21 cellular contexts compared by ENCODE assay signal in the genomic region with DNA sequence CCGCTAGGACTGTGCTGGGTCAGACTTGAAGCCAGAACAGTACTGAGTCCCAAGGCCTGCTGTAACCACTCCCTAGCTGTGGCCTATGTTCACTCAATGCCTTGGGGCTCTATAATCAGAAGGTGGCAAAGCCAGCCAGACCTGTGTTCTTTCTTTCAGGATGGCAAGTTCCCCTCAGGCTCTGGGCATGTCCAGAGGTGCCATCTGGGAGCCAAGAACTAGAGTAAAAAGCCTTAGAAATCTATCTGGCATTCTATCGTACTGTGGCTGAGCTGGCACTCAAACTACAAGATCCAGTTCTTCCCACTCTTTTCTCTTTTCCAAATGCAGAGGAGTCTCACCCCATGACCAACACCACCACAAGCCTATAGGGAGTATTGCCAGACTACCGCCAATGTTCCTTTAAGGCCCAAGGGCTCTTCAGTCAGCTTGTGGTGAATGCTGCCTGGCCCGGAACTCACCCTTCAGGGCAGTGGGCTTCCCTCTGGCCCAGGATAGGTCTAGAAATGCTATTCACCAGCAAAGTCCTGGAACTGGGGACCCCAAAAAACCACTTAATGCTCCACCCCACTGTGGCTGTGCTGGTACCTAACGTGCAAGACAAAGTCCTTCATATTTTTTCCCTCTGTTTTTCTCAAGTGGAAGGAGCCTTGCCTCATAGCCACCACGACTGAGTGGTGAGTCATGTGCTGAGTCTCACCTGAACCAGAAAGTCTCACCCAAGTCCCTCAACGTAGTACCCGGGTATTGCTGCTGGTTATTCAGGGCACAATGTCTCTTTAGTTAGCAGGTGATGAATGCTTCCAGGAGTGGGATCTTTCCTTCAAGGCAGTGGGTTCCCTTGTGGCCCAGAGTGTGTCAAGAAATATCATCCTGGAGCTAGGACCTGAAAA. TPM values are rescaled to one million over a fixed set of nuclear protein-coding genes. Genes with fewer than 3 reads are reported as not detected.
A peak's percentile ranks its signal among the peaks of the same experiment; 100 is the strongest.
DNase-seq lines count a peak whose midpoint lies in the region; ATAC-seq, FAIRE-seq and TF ChIP-seq lines count a peak whose summit lies in the region.
"Had no signal": no experiment of that assay in that cellular context is flagged by ENCODE, and none has a peak within 500 bp of the region (broad histone marks: within the 10 kb centered on the region; RNA-seq: fewer than 3 reads in every experiment).

No MANE protein-coding gene starts in this region.

- H3K79me2 ChIP-seq in HepG2 (ENCODE audit: insufficient read depth, low read length), result no peaks in the 10 kb centered on the region

- in situ Hi-C loops in HepG2 (cut with HindIII; ENCODE audit: extremely low pct_ligation_motif_present, low pct_unique_long_range_greater_than_20kb), result no loop called here

- H3K9ac ChIP-seq in HepG2 (ENCODE audit: insufficient read depth, low read depth, low read length), result no peak overlapping the region

- WGBS in HepG2 (ENCODE audit: low lambda C conversion rate), result 33% methylated on average over 8 of the region's 8 CpGs
- 57% methylated on average over 3 of the region's 8 CpGs for WGBS in right lobe of liver (ENCODE audit: insufficient coverage, low coverage, low lambda C conversion rate, missing lambda C conversion rate)
- 47 to 69% methylated on average over 8 of the region's 8 CpGs for WGBS in esophagus, 2 donors

- no peak for TF ChIP-seq CTCF in HepG2 (CRISPR knock-in tag; IDR thresholded peaks at IDR 0.05)
- no peak for TF ChIP-seq CTCF in right lobe of liver (IDR thresholded peaks at IDR 0.05)
- no peak for TF ChIP-seq CTCF in vagina (IDR thresholded peaks at IDR 0.05)

- TF ChIP-seq RAD21 in HepG2 (CRISPR knock-in tag; IDR thresholded peaks at IDR 0.05), result no peak

- H3K4me3 ChIP-seq in HepG2 (replicated peaks in 1 of 3; ENCODE audit: insufficient read depth in 1 of 3, low read depth in 2 of 3, low read length in 3 of 3), result no peak overlapping the region
- H3K4me3 ChIP-seq in right lobe of liver, result no peak overlapping the region
- H3K4me3 ChIP-seq in esophagus (ENCODE audit: low read depth in 1 of 2, low read length in 2 of 2), result no peak overlapping the region
- no peak overlapping the region for H3K4me3 ChIP-seq in vagina
- H3K4me3 ChIP-seq: psoas muscle, SJCRH30 had no signal

- no TSS peak for BruUV-seq in HepG2 (replicated peaks; lab: Mats Ljungman, UMichigan)

- H3K4me1 ChIP-seq in HepG2 (ENCODE audit: insufficient read depth, low read length), result peaks cover 9% of the 10 kb centered on the region; the same call in 1 of the 2 replicates
- H3K4me1 ChIP-seq in right lobe of liver, result no peaks in the 10 kb centered on the region
- H3K4me1 ChIP-seq in esophagus (ENCODE audit: control insufficient read depth in 2 of 2, insufficient read depth in 2 of 2, low read length in 1 of 2), result peaks cover 0 to 2% of the 10 kb centered on the region in 2 donors
- H3K4me1 ChIP-seq in vagina, result peaks cover 8% of the 10 kb centered on the region
- H3K4me1 ChIP-seq: psoas muscle had no signal

- CTCF ChIA-PET in HepG2 (lab: Yijun Ruan, JAX; ENCODE audit: low intra/inter-chr PET ratio, low total read pairs), result no interaction called here

- H3K27me3 ChIP-seq in HepG2 (ENCODE audit: control insufficient read depth in 1 of 2, insufficient read depth in 2 of 2, low read length in 2 of 2) (peaks cover 0 to 2% of the 10 kb centered on the region in 2 experiments; a peak in 1 of 5 replicates), right lobe of liver (no peaks in the 10 kb centered on the region), esophagus (ENCODE audit: control insufficient read depth in 1 of 2, insufficient read depth in 2 of 2, low read length in 2 of 2) (no peaks in the 10 kb centered on the region), vagina (no peaks in the 10 kb centered on the region)

- H2AFZ ChIP-seq in HepG2 (ENCODE audit: low read length), result no peak overlapping the region

- H4K20me1 ChIP-seq in HepG2 (ENCODE audit: insufficient read depth, low read length), result no peaks in the 10 kb centered on the region

- no peaks in the 10 kb centered on the region for H3K36me3 ChIP-seq in HepG2 (replicated peaks in 1 of 2; ENCODE audit: control insufficient read depth in 1 of 2, insufficient read depth in 2 of 2, low read length in 2 of 2)
- no peaks in the 10 kb centered on the region for H3K36me3 ChIP-seq in right lobe of liver
- no peaks in the 10 kb centered on the region for H3K36me3 ChIP-seq in esophagus (ENCODE audit: control insufficient read depth in 2 of 2, insufficient read depth in 2 of 2, low read length in 1 of 2)
- no peaks in the 10 kb centered on the region for H3K36me3 ChIP-seq in vagina
- H3K36me3 ChIP-seq: SJCRH30 had no signal

- ATAC-seq in HepG2 (no peak), right lobe of liver (no peak), GM19397 (IDR thresholded peaks at IDR 0.05; ENCODE audit: unreplicated experiment) (no peak)
- ATAC-seq: activated CD8-positive, alpha-beta memory T cell treated with anti-CD3 and anti-CD28 coated beads, Interleukin-2, amount 10 ng/mL, durations not matched to agents 7 days and 5 days; natural killer cell; psoas muscle had no signal

- DNase-seq in HepG2 (ENCODE audit: low spot score), result no peak
- DNase-seq in right lobe of liver, result no peak
- no peak for DNase-seq in vagina (ENCODE audit: extremely low spot score in 2 of 2)
- no peak for DNase-seq in GM19240 (ENCODE audit: insufficient read length, low spot score)
- DNase-seq: activated B cell treated with CpG ODN at 0.5 μM for 24 hours; activated CD8-positive, alpha-beta memory T cell treated with anti-CD3 and anti-CD28 coated beads, Interleukin-2, amount 10 ng/mL, durations not matched to agents 7 days and 5 days; activated gamma-delta T cell; anterior cingulate cortex; HCEC 1CT; natural killer cell; NCI-H1694 treated with DMSO at 0.1 percent for 48 hours; NCI-H446 treated with DMSO at 0.1 percent for 48 hours; psoas muscle; SJCRH30; T-helper 2 cell had no signal

- no peak overlapping the region for H3K4me2 ChIP-seq in HepG2 (ENCODE audit: low read depth, low read length)

- TF ChIP-seq EP300 in HepG2 (IDR thresholded peaks at IDR 0.05; ENCODE audit: low read depth in 2 of 2, low read length in 2 of 2) (no peak), HepG2 (CRISPR knock-in tag; IDR thresholded peaks at IDR 0.05; ENCODE audit: borderline replicate concordance) (no peak)

- TF ChIP-seq POLR2A in HepG2 (IDR thresholded peaks at IDR 0.05; ENCODE audit: insufficient read depth in 1 of 2, low read depth in 2 of 2, low read length in 2 of 2) (no peak), right lobe of liver (IDR thresholded peaks at IDR 0.05) (no peak), vagina (IDR thresholded peaks at IDR 0.05) (no peak)

- POLR2A ChIA-PET in HepG2 (lab: Yijun Ruan, JAX), result no interaction called here

- intact Hi-C loops in HepG2 (cut with micrococcal nuclease; ENCODE audit: unreplicated experiment) (no loop called here), right lobe of liver (cut with DNase I) (no loop called here), vagina (cut with DNase I) (no loop called here)

- FAIRE-seq in HepG2 (lab: Jason Lieb, UNC), result no peak
- FAIRE-seq: colon, endothelial cell of umbilical vein had no signal

- H3K9me3 ChIP-seq in HepG2 (ENCODE audit: low read length) (no peaks in the 10 kb centered on the region), right lobe of liver (peaks cover 0 to 2% (median 0%) of the 10 kb centered on the region in 4 donors), esophagus (ENCODE audit: control insufficient read depth in 2 of 2, insufficient read depth in 1 of 2, low read depth in 1 of 2, low read length in 1 of 2) (no peaks in the 10 kb centered on the region), vagina (no peaks in the 10 kb centered on the region)
- H3K9me3 ChIP-seq: psoas muscle, SJCRH30 had no signal

- H3K27ac ChIP-seq in HepG2 (ENCODE audit: extremely low read length, insufficient read depth, low read length) (no peak overlapping the region), right lobe of liver (no peak overlapping the region), esophagus (ENCODE audit: low read depth in 2 of 2, low read length in 1 of 2) (peak overlapping the region; percentile 91 to 93), vagina (peak overlapping the region; percentile 57)
- H3K27ac ChIP-seq: psoas muscle, SJCRH30 had no signal

RNA-seq across cellular contexts. Expression of a gene that starts 8.6 kb away (rescaled TPM):
- total RNA-seq in HepG2 (2016; rRNA removed; fragmentation: Illumina TruSeq; extraction: Trizol), result not detected in 2 replicates
- total RNA-seq in HepG2 (2016; cell fraction: cytosol; rRNA removed; fragmentation: Illumina TruSeq; extraction: Trizol; ENCODE audit: low read depth), result not detected in 2 replicates
- total RNA-seq in HepG2 (2016; cell fraction: insoluble cytoplasmic fraction; rRNA removed; fragmentation: Illumina TruSeq; extraction: Trizol), result not detected in 2 replicates
- total RNA-seq in HepG2 (2016; cell fraction: membrane; rRNA removed; fragmentation: Illumina TruSeq; extraction: Trizol), result not detected in 2 replicates
- total RNA-seq in HepG2 (2016; cell fraction: nucleus; rRNA removed; fragmentation: Illumina TruSeq; extraction: Trizol), result not detected in 2 replicates
- not detected in 2 replicates for polyA plus RNA-seq in HepG2 (2011; rRNA removed)
- polyA plus RNA-seq in HepG2 (2011; cell fraction: cytosol; rRNA removed), result not detected in 2 replicates
- polyA plus RNA-seq in HepG2 (2011; cell fraction: nucleus; rRNA removed), result not detected in 2 replicates
- polyA plus RNA-seq in HepG2 (2012), result not detected in 2 replicates
- not detected in 2 replicates for polyA plus RNA-seq in HepG2 (2016; cell fraction: cytosol; fragmentation: Illumina TruSeq; extraction: Trizol; ENCODE audit: low read depth)
- not detected in 2 replicates for polyA plus RNA-seq in HepG2 (2016; cell fraction: insoluble cytoplasmic fraction; fragmentation: Illumina TruSeq; extraction: Trizol; ENCODE audit: low read depth)
- polyA plus RNA-seq in HepG2 (2016; cell fraction: membrane; fragmentation: Illumina TruSeq; extraction: Trizol; ENCODE audit: low read depth), result not detected in 2 replicates
- polyA plus RNA-seq in HepG2 (2016; cell fraction: nucleus; fragmentation: Illumina TruSeq; extraction: Trizol; ENCODE audit: insufficient read depth, low read depth), result not detected in 2 replicates
- not detected in 2 replicates for polyA minus RNA-seq in HepG2 (2011; rRNA and poly(A)+ RNA removed; ENCODE audit: low replicate concordance)
- not detected in 2 replicates for polyA minus RNA-seq in HepG2 (2011; cell fraction: cytosol; rRNA and poly(A)+ RNA removed)
- polyA minus RNA-seq in HepG2 (2011; cell fraction: nucleus; rRNA and poly(A)+ RNA removed), result not detected in 2 replicates
- total RNA-seq in right lobe of liver, result 1 to 10 TPM in 5 of 6 experiments, under 1 TPM in 1; 0.55 to 5.6 (median 2.4) TPM
- polyA plus RNA-seq in esophagus, result under 1 TPM; 0.41 to 0.75 TPM
- total RNA-seq in vagina, result 2.9 TPM
- total RNA-seq: activated B cell treated with CpG ODN at 0.5 μM for 24 hours; activated CD8-positive, alpha-beta memory T cell treated with anti-CD3 and anti-CD28 coated beads, Interleukin-2, amount 10 ng/mL, durations not matched to agents 7 days and 5 days; HT-29; SJCRH30 had no signal

RNA-seq across cellular contexts. Expression of a gene that starts 33.1 kb away (rescaled TPM):
- 62.7 and 74.0 TPM in 2 replicates for total RNA-seq in HepG2 (2016; rRNA removed; fragmentation: Illumina TruSeq; extraction: Trizol)
- 27.0 and 31.9 TPM in 2 replicates for total RNA-seq in HepG2 (2016; cell fraction: cytosol; rRNA removed; fragmentation: Illumina TruSeq; extraction: Trizol; ENCODE audit: low read depth)
- 67.3 and 70.8 TPM in 2 replicates for total RNA-seq in HepG2 (2016; cell fraction: insoluble cytoplasmic fraction; rRNA removed; fragmentation: Illumina TruSeq; extraction: Trizol)
- total RNA-seq in HepG2 (2016; cell fraction: membrane; rRNA removed; fragmentation: Illumina TruSeq; extraction: Trizol), result 34.0 and 35.0 TPM in 2 replicates
- 57.9 and 59.7 TPM in 2 replicates for total RNA-seq in HepG2 (2016; cell fraction: nucleus; rRNA removed; fragmentation: Illumina TruSeq; extraction: Trizol)
- 22.9 and 31.9 TPM in 2 replicates for polyA plus RNA-seq in HepG2 (2011; rRNA removed)
- 24.0 and 30.9 TPM in 2 replicates for polyA plus RNA-seq in HepG2 (2011; cell fraction: cytosol; rRNA removed)
- 94.8 and 100 TPM in 2 replicates for polyA plus RNA-seq in HepG2 (2011; cell fraction: nucleus; rRNA removed)
- polyA plus RNA-seq in HepG2 (2012), result 82.3 and 83.4 TPM in 2 replicates
- 54.9 and 58.8 TPM in 2 replicates for polyA plus RNA-seq in HepG2 (2016; cell fraction: cytosol; fragmentation: Illumina TruSeq; extraction: Trizol; ENCODE audit: low read depth)
- 139 and 153 TPM in 2 replicates for polyA plus RNA-seq in HepG2 (2016; cell fraction: insoluble cytoplasmic fraction; fragmentation: Illumina TruSeq; extraction: Trizol; ENCODE audit: low read depth)
- 55.7 and 56.7 TPM in 2 replicates for polyA plus RNA-seq in HepG2 (2016; cell fraction: membrane; fragmentation: Illumina TruSeq; extraction: Trizol; ENCODE audit: low read depth)
- 105 and 116 TPM in 2 replicates for polyA plus RNA-seq in HepG2 (2016; cell fraction: nucleus; fragmentation: Illumina TruSeq; extraction: Trizol; ENCODE audit: insufficient read depth, low read depth)
- polyA minus RNA-seq in HepG2 (2011; rRNA and poly(A)+ RNA removed; ENCODE audit: low replicate concordance), result 23.6 and 36.6 TPM in 2 replicates
- polyA minus RNA-seq in HepG2 (2011; cell fraction: cytosol; rRNA and poly(A)+ RNA removed), result 11.3 and 16.5 TPM in 2 replicates
- polyA minus RNA-seq in HepG2 (2011; cell fraction: nucleus; rRNA and poly(A)+ RNA removed), result 149 and 165 TPM in 2 replicates
- 10 to 100 TPM; 40.8 to 53.5 (median 43.4) TPM for total RNA-seq in right lobe of liver
- polyA plus RNA-seq in esophagus, result 10 to 100 TPM; 44.4 to 69.4 TPM
- 53.8 TPM for total RNA-seq in vagina

RNA-seq across cellular contexts. Expression of a gene that starts 57.7 kb away (rescaled TPM):
- total RNA-seq in HepG2 (2016; rRNA removed; fragmentation: Illumina TruSeq; extraction: Trizol) (not detected in 2 replicates), right lobe of liver (not detected), vagina (not detected)
- total RNA-seq in HepG2 (2016; cell fraction: cytosol; rRNA removed; fragmentation: Illumina TruSeq; extraction: Trizol; ENCODE audit: low read depth), result not detected in 2 replicates
- not detected in 2 replicates for total RNA-seq in HepG2 (2016; cell fraction: insoluble cytoplasmic fraction; rRNA removed; fragmentation: Illumina TruSeq; extraction: Trizol)
- not detected in 2 replicates for total RNA-seq in HepG2 (2016; cell fraction: membrane; rRNA removed; fragmentation: Illumina TruSeq; extraction: Trizol)
- total RNA-seq in HepG2 (2016; cell fraction: nucleus; rRNA removed; fragmentation: Illumina TruSeq; extraction: Trizol), result not detected in 2 replicates
- polyA plus RNA-seq in HepG2 (2011; rRNA removed) (not detected in 2 replicates), esophagus (not detected)
- polyA plus RNA-seq in HepG2 (2011; cell fraction: cytosol; rRNA removed), result not detected in 2 replicates
- polyA plus RNA-seq in HepG2 (2011; cell fraction: nucleus; rRNA removed), result not detected in 2 replicates
- polyA plus RNA-seq in HepG2 (2012), result not detected in 2 replicates
- polyA plus RNA-seq in HepG2 (2016; cell fraction: cytosol; fragmentation: Illumina TruSeq; extraction: Trizol; ENCODE audit: low read depth), result not detected in 2 replicates
- polyA plus RNA-seq in HepG2 (2016; cell fraction: insoluble cytoplasmic fraction; fragmentation: Illumina TruSeq; extraction: Trizol; ENCODE audit: low read depth), result not detected in 2 replicates
- not detected in 2 replicates for polyA plus RNA-seq in HepG2 (2016; cell fraction: membrane; fragmentation: Illumina TruSeq; extraction: Trizol; ENCODE audit: low read depth)
- not detected in 2 replicates for polyA plus RNA-seq in HepG2 (2016; cell fraction: nucleus; fragmentation: Illumina TruSeq; extraction: Trizol; ENCODE audit: insufficient read depth, low read depth)
- not detected in 2 replicates for polyA minus RNA-seq in HepG2 (2011; rRNA and poly(A)+ RNA removed; ENCODE audit: low replicate concordance)
- not detected in 2 replicates for polyA minus RNA-seq in HepG2 (2011; cell fraction: cytosol; rRNA and poly(A)+ RNA removed)
- polyA minus RNA-seq in HepG2 (2011; cell fraction: nucleus; rRNA and poly(A)+ RNA removed), result not detected in 2 replicates
- total RNA-seq: A673, activated B cell treated with CpG ODN at 0.5 μM for 24 hours, endothelial cell of umbilical vein, HT-29, natural killer cell, psoas muscle, SJCRH30 had no signal
- polyA plus RNA-seq: endothelial cell of umbilical vein, psoas muscle had no signal

Comparison
In these comparisons a context has a peak if more than half of its experiments do, and no peak if none do; other contexts are left out.
1. H3K27ac ChIP-seq: peak in esophagus (2 of 2) and vagina (single experiment); none in HepG2 (single experiment) and right lobe of liver (0 of 3).